ENCODE assay signal across 12 cellular contexts in the genomic region with DNA sequence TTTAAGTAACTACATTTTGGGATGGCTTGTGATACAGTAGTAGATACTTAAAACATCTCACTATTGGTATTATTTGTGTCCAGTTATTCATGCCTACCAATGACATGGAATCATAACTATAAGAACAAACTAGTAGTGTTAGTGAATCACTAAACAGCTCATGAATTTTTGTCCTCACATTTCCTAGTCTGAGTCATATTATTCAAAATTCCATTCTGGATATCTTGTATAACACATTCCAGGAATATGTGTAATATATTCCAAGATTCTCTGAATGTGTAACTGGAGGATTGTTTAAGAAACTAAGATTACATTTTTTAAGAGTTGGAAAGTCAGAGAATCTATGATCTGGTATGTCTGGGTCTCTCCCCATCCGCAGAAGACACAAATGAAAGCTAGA.
DNase-seq lines count a peak whose midpoint lies in the region; ATAC-seq and TF ChIP-seq lines count a peak whose summit lies in the region.
"Had no signal": no experiment of that assay in that cellular context is flagged by ENCODE, and none has a peak within 500 bp of the region (broad histone marks: within the 10 kb centered on the region; RNA-seq: fewer than 3 reads in every experiment).

No MANE protein-coding gene starts in this region.

- no peaks in the 10 kb centered on the region for H3K27me3 Mint-ChIP-seq in stimulated activated memory B cell treated with anti-CD40 and anti-IgM and Interleukin-4, amounts not matched to agents 10 μg/mL and 1 μg/mL and 100 μg/mL, for 72 hours

- no peak overlapping the region for H3K4me3 ChIP-seq in choroid plexus epithelial cell (ENCODE audit: low read depth, low read length)
- H3K4me3 ChIP-seq: Peyer's patch, psoas muscle had no signal

- ATAC-seq in stimulated activated memory B cell treated with anti-CD40 and anti-IgM and Interleukin-4, amounts not matched to agents 10 μg/mL and 1 μg/mL and 100 μg/mL, for 72 hours, result no peak
- ATAC-seq in GM19324 (IDR thresholded peaks at IDR 0.05; ENCODE audit: low FRiP score, unreplicated experiment), result no peak
- ATAC-seq: psoas muscle had no signal

- DNase-seq in AG08396 (ENCODE audit: low spot score), result peak; percentile 31
- DNase-seq in LHCN-M2 (ENCODE audit: low read depth), result peak; percentile 94
- DNase-seq in choroid plexus epithelial cell (ENCODE audit: low read depth), result peak; percentile 67
- peak; percentile 95 for DNase-seq in kidney tubule cell (ENCODE audit: low spot score)
- DNase-seq in posterior cingulate gyrus, result no peak
- DNase-seq in retina, result no peak
- DNase-seq: Karpas-422, Peyer's patch, psoas muscle had no signal

- H3K9me3 Mint-ChIP-seq in stimulated activated memory B cell treated with anti-CD40 and anti-IgM and Interleukin-4, amounts not matched to agents 10 μg/mL and 1 μg/mL and 100 μg/mL, for 72 hours, result peaks cover 22% of the 10 kb centered on the region

- H3K27ac Mint-ChIP-seq in stimulated activated memory B cell treated with anti-CD40 and anti-IgM and Interleukin-4, amounts not matched to agents 10 μg/mL and 1 μg/mL and 100 μg/mL, for 72 hours, result no peak overlapping the region
- H3K27ac Mint-ChIP-seq: brain had no signal

- no peaks in the 10 kb centered on the region for H3K4me1 Mint-ChIP-seq in stimulated activated memory B cell treated with anti-CD40 and anti-IgM and Interleukin-4, amounts not matched to agents 10 μg/mL and 1 μg/mL and 100 μg/mL, for 72 hours

- intact Hi-C loops in posterior cingulate gyrus (cut with DNase I), result no loop called here

- peaks cover 20% of the 10 kb centered on the region for H3K36me3 Mint-ChIP-seq in stimulated activated memory B cell treated with anti-CD40 and anti-IgM and Interleukin-4, amounts not matched to agents 10 μg/mL and 1 μg/mL and 100 μg/mL, for 72 hours

- H3K4me3 Mint-ChIP-seq in stimulated activated memory B cell treated with anti-CD40 and anti-IgM and Interleukin-4, amounts not matched to agents 10 μg/mL and 1 μg/mL and 100 μg/mL, for 72 hours, result no peak overlapping the region
- H3K4me3 Mint-ChIP-seq: brain had no signal

- no peak for TF ChIP-seq CTCF in choroid plexus epithelial cell (conservative IDR thresholded peaks at IDR 0.05; ENCODE audit: low read depth, low read length)

Comparison
In these comparisons a context has a peak if more than half of its experiments do, and no peak if none do; other contexts are left out.
1. DNase-seq: peak in AG08396 (single experiment), LHCN-M2 (single experiment), choroid plexus epithelial cell (single experiment) and kidney tubule cell (single experiment); none in posterior cingulate gyrus (0 of 10) and retina (single experiment).